8 cellular contexts compared by ENCODE assay signal in genomic region chr18:58225101-58225500, GRCh38.
A peak's percentile ranks its signal among the peaks of the same experiment; 100 is the strongest.
DNase-seq lines count a peak whose midpoint lies in the region; ATAC-seq and TF ChIP-seq lines count a peak whose summit lies in the region.

No MANE protein-coding gene starts in this region.

- H3K4me1 ChIP-seq in SK-N-SH (ENCODE audit: control insufficient read depth in 1 of 2, insufficient read depth in 2 of 2, low read depth in 1 of 2, low read length in 1 of 2): peaks cover 18 to 40% of the 10 kb centered on the region in 2 experiments

- DNase-seq in SK-N-SH (no peak), amygdala (lab: John Stamatoyannopoulos, UW) (no peak), hippocampal formation (lab: John Stamatoyannopoulos, UW) (no peak), HK-2 (ENCODE audit: unreplicated experiment) (no peak)
- DNase-seq in activated naive CD8-positive, alpha-beta T cell treated with anti-CD3 and anti-CD28 coated beads, Interleukin-2, amount 50 U/mL, for 24 hours: peak; percentile 39
- peak; percentile 3 to 10 for DNase-seq in stimulated activated CD8-positive, alpha-beta memory T cell treated with anti-CD3 and anti-CD28 coated beads, Interleukin-2, amount 100 ng/mL, for 48 hours (ENCODE audit: low read depth in 2 of 2)

- POLR2A ChIA-PET in SK-N-SH (lab: Yijun Ruan, JAX): no interaction called here

- TF ChIP-seq RAD21 in SK-N-SH (IDR thresholded peaks at IDR 0.05; ENCODE audit: low read length): no peak

- 86% methylated on average over 6 of the region's 6 CpGs for WGBS in SK-N-SH (ENCODE audit: low lambda C conversion rate)

- H3K79me2 ChIP-seq in SK-N-SH (ENCODE audit: insufficient read depth): no peaks in the 10 kb centered on the region

- peak overlapping the region; percentile 65 to 87; a peak in 3 of 4 replicates for H3K27ac ChIP-seq in SK-N-SH (ENCODE audit: low read depth in 2 of 2, low read length in 1 of 2)

- no peaks in the 10 kb centered on the region for H3K9me2 ChIP-seq in SK-N-SH

- peaks cover 16% of the 10 kb centered on the region for H3F3A ChIP-seq in SK-N-SH (replicated peaks; ENCODE audit: insufficient read depth)

- peak overlapping the region; percentile 67; the same call in 1 of the 2 replicates for H3K4me2 ChIP-seq in SK-N-SH

- H3K27ac Mint-ChIP-seq in activated naive CD8-positive, alpha-beta T cell treated with anti-CD3 and anti-CD28 coated beads, Interleukin-2, amount 50 U/mL, for 24 hours: no peak overlapping the region

- H3K36me3 Mint-ChIP-seq in activated naive CD8-positive, alpha-beta T cell treated with anti-CD3 and anti-CD28 coated beads, Interleukin-2, amount 50 U/mL, for 24 hours (ENCODE audit: low read depth): no peaks in the 10 kb centered on the region

- no peak overlapping the region for H3K4me3 ChIP-seq in SK-N-SH (ENCODE audit: low read depth in 2 of 2, low read length in 1 of 2)

- no peak for TF ChIP-seq CTCF in SK-N-SH (IDR thresholded peaks at IDR 0.05)

- peaks cover 24% of the 10 kb centered on the region for H3K4me1 Mint-ChIP-seq in activated naive CD8-positive, alpha-beta T cell treated with anti-CD3 and anti-CD28 coated beads, Interleukin-2, amount 50 U/mL, for 24 hours

- H2AFZ ChIP-seq in SK-N-SH (ENCODE audit: low read depth): no peak overlapping the region

- no peaks in the 10 kb centered on the region for H3K9me3 Mint-ChIP-seq in activated naive CD8-positive, alpha-beta T cell treated with anti-CD3 and anti-CD28 coated beads, Interleukin-2, amount 50 U/mL, for 24 hours

- CTCF ChIA-PET in SK-N-SH (lab: Yijun Ruan, JAX): interaction anchor here (1.1 to 1.3 kb wide), 2 partner anchors 103 to 556 kb away, joined by 3 read pairs; no protein-coding TSS in a partner anchor

- H3K9me3 ChIP-seq in SK-N-SH: no peaks in the 10 kb centered on the region

- peak overlapping the region; percentile 22; the same call in 1 of the 2 replicates for H3K9ac ChIP-seq in SK-N-SH

- no peak for TF ChIP-seq EP300 in SK-N-SH (IDR thresholded peaks at IDR 0.05; ENCODE audit: borderline replicate concordance in 1 of 2, low read depth in 1 of 2, low read length in 1 of 2)

- no peak for ATAC-seq in SK-N-SH treated with all-trans-retinoic acid at 6 μM for 48 hours
- ATAC-seq in HG02885 (IDR thresholded peaks at IDR 0.05; ENCODE audit: poor library complexity, unreplicated experiment): peak; percentile 95
- ATAC-seq in activated naive CD8-positive, alpha-beta T cell treated with anti-CD3 and anti-CD28 coated beads, Interleukin-2, amount 50 U/mL, for 24 hours: peak; percentile 91

- no peaks in the 10 kb centered on the region for H3K36me3 ChIP-seq in SK-N-SH (replicated peaks in 1 of 2; ENCODE audit: control insufficient read depth in 1 of 2, insufficient read depth in 2 of 2, low read length in 1 of 2)

- no peak overlapping the region for H3K4me3 Mint-ChIP-seq in activated naive CD8-positive, alpha-beta T cell treated with anti-CD3 and anti-CD28 coated beads, Interleukin-2, amount 50 U/mL, for 24 hours

- no peaks in the 10 kb centered on the region for H3K27me3 ChIP-seq in SK-N-SH (ENCODE audit: insufficient read depth)

- H4K20me1 ChIP-seq in SK-N-SH (ENCODE audit: insufficient read depth): no peaks in the 10 kb centered on the region

- peaks cover 4% of the 10 kb centered on the region for H3K27me3 Mint-ChIP-seq in activated naive CD8-positive, alpha-beta T cell treated with anti-CD3 and anti-CD28 coated beads, Interleukin-2, amount 50 U/mL, for 24 hours

TF ChIP-seq in SK-N-SH, 30 proteins besides CTCF, POLR2A, EP300 and RAD21:
- TF ChIP-seq NRF1 (IDR thresholded peaks at IDR 0.05; ENCODE audit: low read depth, low read length) (no peak), EZH2phosphoT487 (IDR thresholded peaks at IDR 0.05; ENCODE audit: borderline replicate concordance, low read depth) (no peak), ZBTB33 (IDR thresholded peaks at IDR 0.05; ENCODE audit: borderline replicate concordance, low read depth) (no peak), FOXM1 (IDR thresholded peaks at IDR 0.05; ENCODE audit: low read depth) (no peak), POLR2AphosphoS5 (IDR thresholded peaks at IDR 0.05; ENCODE audit: low read depth, low read length) (no peak), TCF12 (IDR thresholded peaks at IDR 0.05) (no peak), RCOR1 (IDR thresholded peaks at IDR 0.05; ENCODE audit: low read length) (no peak), CHD2 (IDR thresholded peaks at IDR 0.05; ENCODE audit: low read length, partially characterized antibody) (no peak), USF1 (IDR thresholded peaks at IDR 0.05; ENCODE audit: borderline replicate concordance, low read depth) (no peak), ELF1 (IDR thresholded peaks at IDR 0.05) (no peak), YY1 (IDR thresholded peaks at IDR 0.05; ENCODE audit: low read depth) (no peak)

TF ChIP-seq in SK-N-SH treated with all-trans-retinoic acid at 6 μM for 48 hours, 23 proteins besides CTCF, POLR2A, EP300 and RAD21:
- no peak for TF ChIP-seq TSHZ2 (CRISPR knock-in tag; IDR thresholded peaks at IDR 0.05)
- no peak for TF ChIP-seq ARNTL (CRISPR knock-in tag; IDR thresholded peaks at IDR 0.05; ENCODE audit: borderline replicate concordance, low read depth)
- TF ChIP-seq ZC3H10 (CRISPR knock-in tag; IDR thresholded peaks at IDR 0.05): no peak
- no peak for TF ChIP-seq PATZ1 (CRISPR knock-in tag; IDR thresholded peaks at IDR 0.05; ENCODE audit: borderline replicate concordance)
- TF ChIP-seq POU6F1 (CRISPR knock-in tag; IDR thresholded peaks at IDR 0.05; ENCODE audit: borderline replicate concordance, low read depth): no peak

Comparison
In these comparisons a context has a peak if more than half of its experiments do, and no peak if none do; other contexts are left out.
1. DNase-seq: peak in activated naive CD8-positive, alpha-beta T cell treated with anti-CD3 and anti-CD28 coated beads, Interleukin-2, amount 50 U/mL, for 24 hours (single experiment) and stimulated activated CD8-positive, alpha-beta memory T cell treated with anti-CD3 and anti-CD28 coated beads, Interleukin-2, amount 100 ng/mL, for 48 hours (2 of 2); none in SK-N-SH (single experiment), amygdala (0 of 56), hippocampal formation (0 of 2) and HK-2 (single experiment).